Comparison of ENCODE assay signal across 21 cellular contexts in genomic region chr10:123183724-123184123, GRCh38. TPM values are rescaled to one million over a fixed set of nuclear protein-coding genes. Genes with fewer than 3 reads are reported as not detected.
A peak's percentile ranks its signal among the peaks of the same experiment; 100 is the strongest.
DNase-seq lines count a peak whose midpoint lies in the region; ATAC-seq, FAIRE-seq and TF ChIP-seq lines count a peak whose summit lies in the region.
"Had no signal": no experiment of that assay in that cellular context is flagged by ENCODE, and none has a peak within 500 bp of the region (broad histone marks: within the 10 kb centered on the region; RNA-seq: fewer than 3 reads in every experiment).

No MANE protein-coding gene starts in this region.

- CTCF ChIA-PET in K562 (lab: Yijun Ruan, JAX; ENCODE audit: low intra/inter-chr PET ratio): no interaction called here

- H3K4me2 ChIP-seq in K562 (ENCODE audit: insufficient read depth, low read length): no peak overlapping the region
- H3K4me2 ChIP-seq: GM23338 had no signal

- H3K4me3 ChIP-seq in K562: no peak overlapping the region
- H3K4me3 ChIP-seq in vagina: no peak overlapping the region
- H3K4me3 ChIP-seq in WERI-Rb-1 (ENCODE audit: low read depth, low read length): no peak overlapping the region
- no peak overlapping the region for H3K4me3 ChIP-seq in psoas muscle
- H3K4me3 ChIP-seq: GM12878, GM23338 had no signal

- FAIRE-seq in A204.1 (lab: Jason Lieb, UNC) (peak; percentile 90), K562 (lab: Jason Lieb, UNC) (no peak)
- FAIRE-seq: GM12878, GM19239 had no signal

- no peak for TF ChIP-seq CTCF in K562 (IDR thresholded peaks at IDR 0.05 in 2 of 3, conservative IDR thresholded peaks at IDR 0.05 in 1 of 3; ENCODE audit: insufficient read depth in 2 of 3, low read depth in 1 of 3, low read length in 3 of 3)
- no peak for TF ChIP-seq CTCF in vagina (IDR thresholded peaks at IDR 0.05)
- no peak for TF ChIP-seq CTCF in WERI-Rb-1 (IDR thresholded peaks at IDR 0.05; ENCODE audit: low read depth, low read length)
- no peak for TF ChIP-seq CTCF in psoas muscle (IDR thresholded peaks at IDR 0.05)

- H3K27ac ChIP-seq in K562 (ENCODE audit: extremely low read depth, low read depth, low read length) (no peak overlapping the region), vagina (no peak overlapping the region), WERI-Rb-1 (no peak overlapping the region), psoas muscle (no peak overlapping the region)

- H4K20me1 ChIP-seq in K562 (replicated peaks; ENCODE audit: control insufficient read depth, insufficient read depth, low read length): no peaks in the 10 kb centered on the region

- no peaks in the 10 kb centered on the region; the same call in 1 of the 2 replicates for H3K9me3 ChIP-seq in K562 (replicated peaks; ENCODE audit: control insufficient read depth, insufficient read depth, low read depth, low read length)
- no peaks in the 10 kb centered on the region for H3K9me3 ChIP-seq in vagina
- H3K9me3 ChIP-seq in WERI-Rb-1 (ENCODE audit: severe bottlenecking): peaks cover 2% of the 10 kb centered on the region
- H3K9me3 ChIP-seq in psoas muscle: peaks cover 22% of the 10 kb centered on the region

- no peak for ATAC-seq in K562
- ATAC-seq in psoas muscle: no peak
- ATAC-seq: GM12878, GM23338, HCT116 had no signal

- H3K9ac ChIP-seq in K562 (ENCODE audit: insufficient read depth in 1 of 2, low read depth in 2 of 2, low read length in 2 of 2): no peak overlapping the region

- TF ChIP-seq RAD21 in K562 (CRISPR knock-in tag; conservative IDR thresholded peaks at IDR 0.05 in 1 of 2, IDR thresholded peaks at IDR 0.05 in 1 of 2): no peak

- DNase-seq in LHCN-M2 (ENCODE audit: low read depth) (peak; percentile 3), K562 (ENCODE audit: extremely low read depth in 1 of 4, low spot score in 3 of 4) (no peak), vagina (ENCODE audit: extremely low spot score in 2 of 2) (no peak), WERI-Rb-1 (no peak), psoas muscle (no peak)
- DNase-seq: 8988T; C1 segment of cervical spinal cord; Calu3; CD4-positive, alpha-beta memory T cell; COR-L47; DND-41; GDM1; H9 had no signal

- H2AFZ ChIP-seq in K562 (ENCODE audit: low read depth, low read length): no peak overlapping the region
- H2AFZ ChIP-seq: GM23338 had no signal

- intact Hi-C loops in K562 (cut with micrococcal nuclease): no loop called here
- intact Hi-C loops in vagina (cut with DNase I): no loop called here
- intact Hi-C loops in psoas muscle (cut with DNase I): no loop called here

- BruUV-seq in K562 (replicated peaks; lab: Mats Ljungman, UMichigan): no TSS peak

- TF ChIP-seq EP300 in K562 (IDR thresholded peaks at IDR 0.05; ENCODE audit: low read length): no peak

- POLR2A ChIA-PET in K562 (lab: Yijun Ruan, JAX): interaction anchor here (1.3 kb wide), 2 partner anchors 8 to 30 kb away, joined by 3 to 4 read pairs; no protein-coding TSS in a partner anchor

- H3K36me3 ChIP-seq in K562 (ENCODE audit: control insufficient read depth, insufficient read depth, low read length): no peaks in the 10 kb centered on the region
- H3K36me3 ChIP-seq in vagina: peaks cover 0 to 10% of the 10 kb centered on the region in 2 donors
- no peaks in the 10 kb centered on the region; the same call in none of the 2 replicates for H3K36me3 ChIP-seq in WERI-Rb-1
- peaks cover 3 to 10% of the 10 kb centered on the region in 2 donors for H3K36me3 ChIP-seq in psoas muscle (ENCODE audit: insufficient read depth in 1 of 2, low read depth in 1 of 2)

- H3K4me1 ChIP-seq in K562 (replicated peaks in 1 of 2; ENCODE audit: control insufficient read depth in 2 of 2, insufficient read depth in 2 of 2, low read length in 2 of 2) (no peaks in the 10 kb centered on the region), vagina (no peaks in the 10 kb centered on the region), psoas muscle (no peaks in the 10 kb centered on the region)

- H3K9me1 ChIP-seq in K562 (ENCODE audit: control insufficient read depth, insufficient read depth, low read length): no peaks in the 10 kb centered on the region

- H3K27me3 ChIP-seq in K562 (ENCODE audit: control insufficient read depth in 2 of 2, insufficient read depth in 2 of 2, low read length in 2 of 2): no peaks in the 10 kb centered on the region
- no peaks in the 10 kb centered on the region for H3K27me3 ChIP-seq in vagina
- H3K27me3 ChIP-seq in WERI-Rb-1 (ENCODE audit: insufficient read depth, low read depth, severe bottlenecking): no peaks in the 10 kb centered on the region
- no peaks in the 10 kb centered on the region for H3K27me3 ChIP-seq in psoas muscle (ENCODE audit: insufficient read depth in 3 of 3, low read length in 2 of 3)

- in situ Hi-C loops in K562 (cut with MboI): no loop called here

- TF ChIP-seq POLR2A in K562 (conservative IDR thresholded peaks at IDR 0.05) (no peak), vagina (IDR thresholded peaks at IDR 0.05) (no peak)

- H3K79me2 ChIP-seq in K562 (ENCODE audit: control insufficient read depth, insufficient read depth, low read length): no peaks in the 10 kb centered on the region

- 32% methylated on average over 2 of the region's 2 CpGs for WGBS in K562 (ENCODE audit: insufficient coverage, low coverage, missing lambda C conversion rate)
- 96 to 98% (median 98%) methylated on average over 2 of the region's 2 CpGs for WGBS in psoas muscle, 3 donors

RNA-seq across cellular contexts. Expression of gene BUB3, which starts 29.5 kb away (rescaled TPM):
- total RNA-seq in LHCN-M2 (2014; rRNA removed) (361 and 363 TPM in 2 replicates), K562 (2014; rRNA removed) (167 and 343 TPM in 2 replicates), K562 (2014; rRNA removed; fragmentation: Illumina TruSeq; extraction: Trizol) (175 and 182 TPM in 2 replicates), K562 (2015; rRNA removed; fragmentation: Illumina TruSeq; extraction: Trizol) (176 TPM in 2 replicates), K562 (2021) (184 and 188 TPM in 2 replicates), vagina (128 TPM), psoas muscle (10 to 100 TPM; 28.6 to 35.3 (median 31.2) TPM)
- 133 TPM for polyA plus RNA-seq in LHCN-M2 (2012)
- 149 and 187 TPM in 2 replicates for total RNA-seq in K562 (2011; cell fraction: chromatin; rRNA removed; ENCODE audit: low replicate concordance)
- total RNA-seq in K562 (2011; cell fraction: nucleolus; rRNA removed): 124 and 136 TPM in 2 replicates
- total RNA-seq in K562 (2011; cell fraction: nucleoplasm; rRNA removed): 122 and 148 TPM in 2 replicates
- polyA plus RNA-seq in K562 (2011; rRNA removed) (284 and 291 TPM in 2 replicates), K562 (2014; fragmentation: Illumina TruSeq; extraction: Trizol) (225 and 269 TPM in 2 replicates), K562 (2014; fragmentation: Nextera tagmentation; extraction: Ambion mirVana) (100 to 1,000 TPM; 597 to 761 TPM), K562 (2014; rRNA removed) (226 and 272 TPM in 2 replicates), psoas muscle (10 to 100 TPM; 32.9 to 67.3 (median 49.1) TPM)
- polyA plus RNA-seq in K562 (2011; cell fraction: cytosol; rRNA removed): 229 and 238 TPM in 2 replicates
- polyA plus RNA-seq in K562 (2011; cell fraction: nucleus; rRNA removed): 508 and 513 TPM in 2 replicates
- 240 and 296 TPM in 2 replicates for polyA plus RNA-seq in K562 (2012)
- polyA minus RNA-seq in K562 (2011; rRNA and poly(A)+ RNA removed): 277 and 350 TPM in 2 replicates
- polyA minus RNA-seq in K562 (2011; cell fraction: cytosol; rRNA and poly(A)+ RNA removed): 163 and 167 TPM in 2 replicates
- 142 and 231 TPM in 2 replicates for polyA minus RNA-seq in K562 (2011; cell fraction: nucleus; rRNA and poly(A)+ RNA removed)

RNA-seq across cellular contexts. Expression of gene HMX2, which starts 35.8 kb away (rescaled TPM):
- total RNA-seq in LHCN-M2 (2014; rRNA removed) (not detected in 2 replicates), K562 (2014; rRNA removed) (0.36 and 0.37 TPM in 2 replicates), K562 (2014; rRNA removed; fragmentation: Illumina TruSeq; extraction: Trizol) (0.07 and 0.13 TPM in 2 replicates), K562 (2015; rRNA removed; fragmentation: Illumina TruSeq; extraction: Trizol) (0.07 TPM in 1 of 2 replicates, not detected in the other), K562 (2021) (0.40 and 0.58 TPM in 2 replicates), vagina (not detected), psoas muscle (not detected)
- polyA plus RNA-seq in LHCN-M2 (2012): not detected
- 0.42 TPM in 1 of 2 replicates, not detected in the other for total RNA-seq in K562 (2011; cell fraction: chromatin; rRNA removed; ENCODE audit: low replicate concordance)
- total RNA-seq in K562 (2011; cell fraction: nucleolus; rRNA removed): 0.33 TPM in 1 of 2 replicates, not detected in the other
- total RNA-seq in K562 (2011; cell fraction: nucleoplasm; rRNA removed): 0.38 TPM in 1 of 2 replicates, not detected in the other
- polyA plus RNA-seq in K562 (2011; rRNA removed) (0.08 TPM in 1 of 2 replicates, not detected in the other), K562 (2014; fragmentation: Illumina TruSeq; extraction: Trizol) (0.09 and 0.12 TPM in 2 replicates), K562 (2014; fragmentation: Nextera tagmentation; extraction: Ambion mirVana) (not detected), K562 (2014; rRNA removed) (0.05 and 0.37 TPM in 2 replicates), psoas muscle (not detected)
- polyA plus RNA-seq in K562 (2011; cell fraction: cytosol; rRNA removed): 0.10 TPM in 1 of 2 replicates, not detected in the other
- 0.20 TPM in 1 of 2 replicates, not detected in the other for polyA plus RNA-seq in K562 (2011; cell fraction: nucleus; rRNA removed)
- polyA plus RNA-seq in K562 (2012): 0.26 and 0.44 TPM in 2 replicates
- not detected in 2 replicates for polyA minus RNA-seq in K562 (2011; rRNA and poly(A)+ RNA removed)
- not detected in 2 replicates for polyA minus RNA-seq in K562 (2011; cell fraction: cytosol; rRNA and poly(A)+ RNA removed)
- not detected in 2 replicates for polyA minus RNA-seq in K562 (2011; cell fraction: nucleus; rRNA and poly(A)+ RNA removed)
- total RNA-seq: A673; Calu3; CD4-positive, alpha-beta memory T cell; H4 had no signal
- polyA plus RNA-seq: BJ; CD4-positive, alpha-beta memory T cell had no signal

RNA-seq across cellular contexts. Expression of gene HMX3, which starts 48.0 kb away (rescaled TPM):
- not detected in 2 replicates for total RNA-seq in LHCN-M2 (2014; rRNA removed)
- not detected for polyA plus RNA-seq in LHCN-M2 (2012)
- total RNA-seq in K562 (2011; cell fraction: chromatin; rRNA removed; ENCODE audit: low replicate concordance): 2.2 and 9.0 TPM in 2 replicates
- total RNA-seq in K562 (2011; cell fraction: nucleolus; rRNA removed): 13.3 and 15.8 TPM in 2 replicates
- total RNA-seq in K562 (2011; cell fraction: nucleoplasm; rRNA removed): 5.8 and 6.7 TPM in 2 replicates
- 26.8 and 42.7 TPM in 2 replicates for total RNA-seq in K562 (2014; rRNA removed)
- total RNA-seq in K562 (2014; rRNA removed; fragmentation: Illumina TruSeq; extraction: Trizol): 0.41 and 0.58 TPM in 2 replicates
- 7.4 and 9.6 TPM in 2 replicates for total RNA-seq in K562 (2015; rRNA removed; fragmentation: Illumina TruSeq; extraction: Trizol)
- total RNA-seq in K562 (2021): 43.2 and 43.5 TPM in 2 replicates
- 1.2 and 2.8 TPM in 2 replicates for polyA plus RNA-seq in K562 (2011; rRNA removed)
- 4.1 and 13.3 TPM in 2 replicates for polyA plus RNA-seq in K562 (2011; cell fraction: cytosol; rRNA removed)
- polyA plus RNA-seq in K562 (2011; cell fraction: nucleus; rRNA removed): 3.4 and 9.2 TPM in 2 replicates
- 7.9 and 14.4 TPM in 2 replicates for polyA plus RNA-seq in K562 (2012)
- polyA plus RNA-seq in K562 (2014; fragmentation: Illumina TruSeq; extraction: Trizol): 0.55 and 2.8 TPM in 2 replicates
- polyA plus RNA-seq in K562 (2014; fragmentation: Nextera tagmentation; extraction: Ambion mirVana): not detected
- polyA plus RNA-seq in K562 (2014; rRNA removed): 20.5 and 24.5 TPM in 2 replicates
- polyA minus RNA-seq in K562 (2011; rRNA and poly(A)+ RNA removed): 0.33 and 0.56 TPM in 2 replicates
- 8.2 and 15.7 TPM in 2 replicates for polyA minus RNA-seq in K562 (2011; cell fraction: cytosol; rRNA and poly(A)+ RNA removed)
- polyA minus RNA-seq in K562 (2011; cell fraction: nucleus; rRNA and poly(A)+ RNA removed): 4.8 and 5.0 TPM in 2 replicates
- not detected for total RNA-seq in vagina
- not detected for total RNA-seq in psoas muscle
- polyA plus RNA-seq in psoas muscle: not detected
- total RNA-seq: Calu3; CD4-positive, alpha-beta memory T cell; H9 had no signal
- polyA plus RNA-seq: BJ; CD4-positive, alpha-beta memory T cell; GM23338 had no signal
